In the genomic region with DNA sequence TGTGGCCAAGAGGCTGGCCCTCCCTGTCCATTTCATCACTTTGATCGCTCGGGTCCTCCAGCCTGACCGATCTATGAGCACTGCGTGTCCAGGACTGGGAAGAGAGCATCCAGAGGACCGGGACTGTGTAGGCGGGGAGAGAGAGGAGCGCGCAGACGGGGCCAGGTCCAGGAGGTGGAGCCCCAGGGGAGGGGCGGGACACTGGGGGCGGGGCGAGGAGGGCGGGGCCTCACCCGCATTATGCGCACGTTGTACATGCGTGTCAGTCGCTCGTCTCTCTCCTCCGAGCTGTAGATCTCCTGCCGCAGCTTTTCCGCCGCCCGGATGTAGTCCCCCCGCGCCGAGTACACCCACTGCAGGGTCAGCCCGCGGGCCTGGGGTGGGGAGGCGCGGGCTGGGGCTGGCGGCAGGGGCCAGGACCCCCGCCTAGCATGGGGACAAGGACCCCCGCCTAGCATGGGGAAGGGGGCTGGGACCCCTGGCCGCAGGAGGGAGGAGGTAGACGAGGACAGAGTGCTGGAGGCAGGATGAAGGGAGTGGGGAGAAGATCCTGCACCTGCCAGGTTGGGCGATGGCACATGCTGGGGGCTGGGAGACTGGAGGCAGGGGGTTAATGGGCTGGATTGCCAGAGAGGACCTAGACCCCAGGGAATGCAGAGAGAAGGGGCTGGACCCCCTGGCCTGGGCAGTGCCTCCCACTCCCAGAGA, we compare ENCODE assay signal across 8 cellular contexts. TPM values are rescaled to one million over a fixed set of nuclear protein-coding genes. Genes with fewer than 3 reads are reported as not detected.
DNase-seq lines count a peak whose midpoint lies in the region; ATAC-seq and TF ChIP-seq lines count a peak whose summit lies in the region.

No MANE protein-coding gene starts in this region.

- no peaks in the 10 kb centered on the region for H4K20me1 ChIP-seq in SK-N-SH (ENCODE audit: insufficient read depth)

- peaks cover 15 to 41% (median 28%) of the 10 kb centered on the region in 4 donors for H3K4me1 Mint-ChIP-seq in CD4-positive, alpha-beta memory T cell
- H3K4me1 Mint-ChIP-seq in activated naive CD4-positive, alpha-beta T cell treated with anti-CD3 and anti-CD28 coated beads, Interleukin-2, amount 50 U/mL, for 24 hours: peaks cover 27% of the 10 kb centered on the region
- H3K4me1 Mint-ChIP-seq in glutamatergic neuron (ENCODE audit: low read depth, unreplicated experiment): no peaks in the 10 kb centered on the region
- H3K4me1 Mint-ChIP-seq in progenitor cell of endocrine pancreas (ENCODE audit: low read depth): no peaks in the 10 kb centered on the region

- TF ChIP-seq EP300 in SK-N-SH (IDR thresholded peaks at IDR 0.05; ENCODE audit: borderline replicate concordance in 1 of 2, low read depth in 1 of 2, low read length in 1 of 2) (no peak), upper lobe of left lung (IDR thresholded peaks at IDR 0.05) (no peak)

- peak overlapping the region; percentile 31; the same call in 1 of the 2 replicates for H3K9ac ChIP-seq in SK-N-SH

- no peaks in the 10 kb centered on the region for H3K9me2 ChIP-seq in SK-N-SH

- peaks cover 24% of the 10 kb centered on the region for H3K4me1 ChIP-seq in CD4-positive, alpha-beta memory T cell (ENCODE audit: insufficient read depth, low read length)
- H3K4me1 ChIP-seq in SK-N-SH (ENCODE audit: control insufficient read depth in 1 of 2, insufficient read depth in 2 of 2, low read depth in 1 of 2, low read length in 1 of 2): peaks cover 0 to 10% of the 10 kb centered on the region in 2 experiments; a peak in 1 of 4 replicates
- peaks cover 8 to 13% (median 10%) of the 10 kb centered on the region in 4 donors for H3K4me1 ChIP-seq in upper lobe of left lung

- H3K36me3 Mint-ChIP-seq in CD4-positive, alpha-beta memory T cell: peaks cover 1 to 2% of the 10 kb centered on the region in 2 donors
- H3K36me3 Mint-ChIP-seq in activated naive CD4-positive, alpha-beta T cell treated with anti-CD3 and anti-CD28 coated beads, Interleukin-2, amount 50 U/mL, for 24 hours: no peaks in the 10 kb centered on the region
- H3K36me3 Mint-ChIP-seq in glutamatergic neuron (ENCODE audit: unreplicated experiment) (peaks cover 1% of the 10 kb centered on the region), progenitor cell of endocrine pancreas (ENCODE audit: insufficient read depth) (peaks cover 4% of the 10 kb centered on the region)

- peak; percentile 79 to 91 (median 82) for DNase-seq in CD4-positive, alpha-beta memory T cell
- DNase-seq in LNCaP clone FGC (ENCODE audit: low read depth) (peak; percentile 53), SK-N-SH (peak; percentile 100), glutamatergic neuron (peak; percentile 89), progenitor cell of endocrine pancreas (ENCODE audit: low spot score, unreplicated experiment) (peak; percentile 54), upper lobe of left lung (peak; percentile 84 to 97)

- H2AFZ ChIP-seq in SK-N-SH (ENCODE audit: low read depth): peak overlapping the region; percentile 80; the same call in 1 of the 2 replicates

- no peaks in the 10 kb centered on the region for H3K79me2 ChIP-seq in SK-N-SH (ENCODE audit: insufficient read depth)

- peaks cover 14% of the 10 kb centered on the region for H3F3A ChIP-seq in SK-N-SH (replicated peaks; ENCODE audit: insufficient read depth)

- peak; percentile 86 for ATAC-seq in GM21529 (IDR thresholded peaks at IDR 0.05; ENCODE audit: unreplicated experiment)
- peak; percentile 93 to 97 for ATAC-seq in upper lobe of left lung (ENCODE audit: low FRiP score in 2 of 2)

- intact Hi-C loops in CD4-positive, alpha-beta memory T cell (cut with micrococcal nuclease): loop anchor here (1.0 kb wide), 4 partner anchors 14 to 47 kb away; a partner anchor contains a TSS

- CTCF ChIA-PET in CD4-positive, alpha-beta memory T cell (lab: Charles Lee; ENCODE audit: partially characterized antibody): interaction anchor here (0.6 to 2.6 kb wide), 10 partner anchors 8 to 79 kb away, joined by 3 to 10 read pairs (median 3); a partner anchor contains a TSS
- CTCF ChIA-PET in SK-N-SH (lab: Yijun Ruan, JAX): interaction anchor here (0.8 to 9.0 kb wide), 14 partner anchors 8 to 202 kb away, joined by 3 to 101 read pairs (median 3); a partner anchor contains a TSS

- POLR2A ChIA-PET in CD4-positive, alpha-beta memory T cell (lab: Charles Lee; ENCODE audit: partially characterized antibody): interaction anchor here (0.6 to 5.4 kb wide), 18 partner anchors 8 to 197 kb away, joined by 3 to 64 read pairs (median 4); a partner anchor contains a TSS
- POLR2A ChIA-PET in SK-N-SH (lab: Yijun Ruan, JAX): interaction anchor here (1.0 to 2.1 kb wide), 2 partner anchors 11 to 15 kb away, joined by 3 to 14 read pairs; a partner anchor contains a TSS

- H3K4me2 ChIP-seq in SK-N-SH: peak overlapping the region; percentile 77

- peak overlapping the region; percentile 36 to 67 for H3K4me3 ChIP-seq in CD4-positive, alpha-beta memory T cell (ENCODE audit: low read length in 2 of 2)
- H3K4me3 ChIP-seq in LNCaP clone FGC (ENCODE audit: low read depth, low read length) (peak overlapping the region; percentile 70), SK-N-SH (ENCODE audit: low read depth in 2 of 2, low read length in 1 of 2) (peak overlapping the region; percentile 36 to 58), upper lobe of left lung (peak overlapping the region in 3 of 4 donors; percentile 21 to 43 (median 28))

- TF ChIP-seq CTCF in LNCaP clone FGC (IDR thresholded peaks at IDR 0.05; ENCODE audit: control insufficient read depth, extremely low read depth, insufficient read depth) (no peak), SK-N-SH (IDR thresholded peaks at IDR 0.05) (no peak), glutamatergic neuron (IDR thresholded peaks at IDR 0.05; ENCODE audit: partially characterized antibody, unreplicated experiment) (no peak), progenitor cell of endocrine pancreas (IDR thresholded peaks at IDR 0.05; ENCODE audit: unreplicated experiment) (no peak), upper lobe of left lung (IDR thresholded peaks at IDR 0.05) (no peak)

- no peaks in the 10 kb centered on the region for H3K27me3 Mint-ChIP-seq in CD4-positive, alpha-beta memory T cell
- no peaks in the 10 kb centered on the region for H3K27me3 Mint-ChIP-seq in activated naive CD4-positive, alpha-beta T cell treated with anti-CD3 and anti-CD28 coated beads, Interleukin-2, amount 50 U/mL, for 24 hours
- peaks cover 15% of the 10 kb centered on the region for H3K27me3 Mint-ChIP-seq in glutamatergic neuron (ENCODE audit: unreplicated experiment)
- peaks cover 39% of the 10 kb centered on the region for H3K27me3 Mint-ChIP-seq in progenitor cell of endocrine pancreas

- H3K4me3 Mint-ChIP-seq in CD4-positive, alpha-beta memory T cell: peak overlapping the region; percentile 61 to 83 (median 76)
- peak overlapping the region; percentile 75 for H3K4me3 Mint-ChIP-seq in activated naive CD4-positive, alpha-beta T cell treated with anti-CD3 and anti-CD28 coated beads, Interleukin-2, amount 50 U/mL, for 24 hours
- H3K4me3 Mint-ChIP-seq in glutamatergic neuron (ENCODE audit: unreplicated experiment) (peak overlapping the region; percentile 76), progenitor cell of endocrine pancreas (ENCODE audit: low read depth) (no peak overlapping the region)

- no peaks in the 10 kb centered on the region for H3K27me3 ChIP-seq in CD4-positive, alpha-beta memory T cell (ENCODE audit: insufficient read depth, low read length)
- H3K27me3 ChIP-seq in SK-N-SH (ENCODE audit: insufficient read depth): no peaks in the 10 kb centered on the region
- no peaks in the 10 kb centered on the region for H3K27me3 ChIP-seq in upper lobe of left lung

- 10% methylated on average over 28 of the region's 37 CpGs for WGBS in SK-N-SH (ENCODE audit: low lambda C conversion rate)
- WGBS in upper lobe of left lung, 2 donors: 3 to 7% methylated on average over 11 to 37 of the region's 37 CpGs

- TF ChIP-seq RAD21 in SK-N-SH (IDR thresholded peaks at IDR 0.05; ENCODE audit: low read length): no peak

- H3K9me3 ChIP-seq in CD4-positive, alpha-beta memory T cell (ENCODE audit: control insufficient read depth in 1 of 2, low read length in 2 of 2): no peaks in the 10 kb centered on the region
- H3K9me3 ChIP-seq in SK-N-SH: no peaks in the 10 kb centered on the region
- no peaks in the 10 kb centered on the region for H3K9me3 ChIP-seq in upper lobe of left lung

- peak overlapping the region; percentile 45 to 94 (median 83) for H3K27ac Mint-ChIP-seq in CD4-positive, alpha-beta memory T cell
- peak overlapping the region; percentile 79 for H3K27ac Mint-ChIP-seq in activated naive CD4-positive, alpha-beta T cell treated with anti-CD3 and anti-CD28 coated beads, Interleukin-2, amount 50 U/mL, for 24 hours
- H3K27ac Mint-ChIP-seq in glutamatergic neuron (ENCODE audit: unreplicated experiment) (no peak overlapping the region), progenitor cell of endocrine pancreas (no peak overlapping the region)

- no peaks in the 10 kb centered on the region for H3K9me3 Mint-ChIP-seq in CD4-positive, alpha-beta memory T cell
- no peaks in the 10 kb centered on the region for H3K9me3 Mint-ChIP-seq in activated naive CD4-positive, alpha-beta T cell treated with anti-CD3 and anti-CD28 coated beads, Interleukin-2, amount 50 U/mL, for 24 hours
- peaks cover 5% of the 10 kb centered on the region for H3K9me3 Mint-ChIP-seq in glutamatergic neuron (ENCODE audit: unreplicated experiment)
- H3K9me3 Mint-ChIP-seq in progenitor cell of endocrine pancreas (ENCODE audit: low read depth): no peaks in the 10 kb centered on the region

- peak overlapping the region; percentile 63 for H3K27ac ChIP-seq in CD4-positive, alpha-beta memory T cell (ENCODE audit: low read depth, low read length)
- peak overlapping the region in 1 of 2 experiments; percentile 20; a peak in 1 of 4 replicates for H3K27ac ChIP-seq in SK-N-SH (ENCODE audit: low read depth in 2 of 2, low read length in 1 of 2)
- H3K27ac ChIP-seq in upper lobe of left lung: peak overlapping the region in 3 of 4 donors; percentile 1 to 67 (median 52)

- H3K36me3 ChIP-seq in CD4-positive, alpha-beta memory T cell (ENCODE audit: insufficient read depth, low read length): no peaks in the 10 kb centered on the region
- no peaks in the 10 kb centered on the region for H3K36me3 ChIP-seq in SK-N-SH (replicated peaks in 1 of 2; ENCODE audit: control insufficient read depth in 1 of 2, insufficient read depth in 2 of 2, low read length in 1 of 2)
- no peaks in the 10 kb centered on the region for H3K36me3 ChIP-seq in upper lobe of left lung

- no peak for TF ChIP-seq POLR2A in upper lobe of left lung (IDR thresholded peaks at IDR 0.05)

RNA-seq across cellular contexts. Expression of a gene that starts 14.3 kb away (rescaled TPM):
- total RNA-seq in CD4-positive, alpha-beta memory T cell: 10 to 100 TPM; 13.4 to 15.6 TPM
- polyA plus RNA-seq in CD4-positive, alpha-beta memory T cell: 10 to 100 TPM; 24.6 to 32.1 TPM
- polyA plus RNA-seq in SK-N-SH (2012; rRNA removed): 30.0 and 61.7 TPM in 2 replicates
- 23.2 and 36.6 TPM in 2 replicates for polyA plus RNA-seq in SK-N-SH (2012; cell fraction: cytosol; rRNA removed)
- polyA plus RNA-seq in SK-N-SH (2012; cell fraction: nucleus; rRNA removed): 81.3 and 91.3 TPM in 2 replicates
- total RNA-seq in glutamatergic neuron (ENCODE audit: unreplicated experiment) (37.1 TPM), progenitor cell of endocrine pancreas (27.1 and 27.9 TPM in 2 replicates), upper lobe of left lung (10 to 100 TPM in 5 of 6 donors, 1 to 10 TPM in 1; 9.9 to 25.8 (median 16.0) TPM)

RNA-seq across cellular contexts. Expression of a gene that starts 14.7 kb away (rescaled TPM):
- 1 to 10 TPM; 5.4 to 6.2 TPM for total RNA-seq in CD4-positive, alpha-beta memory T cell
- 1 to 10 TPM in 1 of 2 donors, under 1 TPM in 1; 0.75 to 2.8 TPM for polyA plus RNA-seq in CD4-positive, alpha-beta memory T cell
- polyA plus RNA-seq in SK-N-SH (2012; rRNA removed): 0.30 and 0.32 TPM in 2 replicates
- polyA plus RNA-seq in SK-N-SH (2012; cell fraction: cytosol; rRNA removed): 0.13 and 0.33 TPM in 2 replicates
- 1.5 TPM in 2 replicates for polyA plus RNA-seq in SK-N-SH (2012; cell fraction: nucleus; rRNA removed)
- total RNA-seq in glutamatergic neuron (ENCODE audit: unreplicated experiment) (5.1 TPM), progenitor cell of endocrine pancreas (0.62 and 0.93 TPM in 2 replicates), upper lobe of left lung (1 to 10 TPM in 1 of 6 donors, under 1 TPM in 4, not detected in 1; 0.20 to 2.1 (median 0.89) TPM)

RNA-seq across cellular contexts. Expression of a gene that starts 24.5 kb away (rescaled TPM):
- 10 to 100 TPM in 1 of 2 experiments, 1 to 10 TPM in 1; 7.2 to 10.6 TPM for total RNA-seq in CD4-positive, alpha-beta memory T cell
- polyA plus RNA-seq in CD4-positive, alpha-beta memory T cell: 1 to 10 TPM; 1.3 to 1.6 TPM
- 190 and 448 TPM in 2 replicates for polyA plus RNA-seq in SK-N-SH (2012; rRNA removed)
- 153 and 201 TPM in 2 replicates for polyA plus RNA-seq in SK-N-SH (2012; cell fraction: cytosol; rRNA removed)
- polyA plus RNA-seq in SK-N-SH (2012; cell fraction: nucleus; rRNA removed): 1,146 and 1,459 TPM in 2 replicates
- total RNA-seq in glutamatergic neuron (ENCODE audit: unreplicated experiment) (33.9 TPM), progenitor cell of endocrine pancreas (16.1 and 20.3 TPM in 2 replicates), upper lobe of left lung (100 to 1,000 TPM in 2 of 6 donors, 10 to 100 TPM in 4; 15.2 to 115 (median 47.3) TPM)

RNA-seq across cellular contexts. Expression of a gene that starts 29.6 kb away (rescaled TPM):
- total RNA-seq in CD4-positive, alpha-beta memory T cell: not detected
- polyA plus RNA-seq in CD4-positive, alpha-beta memory T cell: not detected
- polyA plus RNA-seq in SK-N-SH (2012; rRNA removed): 0.67 and 0.93 TPM in 2 replicates
- polyA plus RNA-seq in SK-N-SH (2012; cell fraction: cytosol; rRNA removed): 1.2 and 2.0 TPM in 2 replicates
- polyA plus RNA-seq in SK-N-SH (2012; cell fraction: nucleus; rRNA removed): 1.3 and 2.2 TPM in 2 replicates
- total RNA-seq in glutamatergic neuron (ENCODE audit: unreplicated experiment): 95.2 TPM
- 4.1 and 4.2 TPM in 2 replicates for total RNA-seq in progenitor cell of endocrine pancreas
- total RNA-seq in upper lobe of left lung: not detected

RNA-seq across cellular contexts. Expression of a gene that starts 40.6 kb away (rescaled TPM):
- 1 to 10 TPM; 1.6 to 2.1 TPM for total RNA-seq in CD4-positive, alpha-beta memory T cell
- polyA plus RNA-seq in CD4-positive, alpha-beta memory T cell: under 1 TPM; 0.36 to 0.77 TPM
- 0.71 and 0.94 TPM in 2 replicates for polyA plus RNA-seq in SK-N-SH (2012; rRNA removed)
- polyA plus RNA-seq in SK-N-SH (2012; cell fraction: cytosol; rRNA removed): 0.52 and 0.54 TPM in 2 replicates
- 3.3 and 3.7 TPM in 2 replicates for polyA plus RNA-seq in SK-N-SH (2012; cell fraction: nucleus; rRNA removed)
- 0.49 TPM for total RNA-seq in glutamatergic neuron (ENCODE audit: unreplicated experiment)
- 0.41 and 1.2 TPM in 2 replicates for total RNA-seq in progenitor cell of endocrine pancreas
- 1 to 10 TPM in 1 of 6 donors, under 1 TPM in 2, not detected in 3; 0.63 to 4.2 (median 0.77) TPM for total RNA-seq in upper lobe of left lung

Comparison
In these comparisons a context has a peak if more than half of its experiments do, and no peak if none do; other contexts are left out.
1. H3K27ac Mint-ChIP-seq: peak in CD4-positive, alpha-beta memory T cell (7 of 7) and activated naive CD4-positive, alpha-beta T cell treated with anti-CD3 and anti-CD28 coated beads, Interleukin-2, amount 50 U/mL, for 24 hours (single experiment); none in glutamatergic neuron (single experiment) and progenitor cell of endocrine pancreas (single experiment).
2. Peak in every context shown above with its lines, with median percentiles within 50 percentile points of each other: DNase-seq and H3K4me3 ChIP-seq.